13 cellular contexts compared by ENCODE assay signal in genomic region chr3:72086051-72086711, GRCh38.
DNase-seq lines count a peak whose midpoint lies in the region; ATAC-seq and TF ChIP-seq lines count a peak whose summit lies in the region.
"Had no signal": no experiment of that assay in that cellular context is flagged by ENCODE, and none has a peak within 500 bp of the region (broad histone marks: within the 10 kb centered on the region; RNA-seq: fewer than 3 reads in every experiment).

No MANE protein-coding gene starts in this region.

- H3K4me3 ChIP-seq in AG09309 (ENCODE audit: control insufficient read depth, low read depth, low read length) = no peak overlapping the region
- H3K4me3 ChIP-seq in Jurkat, Clone E6-1 (ENCODE audit: low read length) = no peak overlapping the region; the same call in 1 of the 2 replicates
- H3K4me3 ChIP-seq in right cardiac atrium (ENCODE audit: low read length) = no peak overlapping the region
- H3K4me3 ChIP-seq in mucosa of descending colon = no peak overlapping the region
- no peak overlapping the region for H3K4me3 ChIP-seq in aorta (ENCODE audit: low read length in 2 of 2)

- DNase-seq in AG09309 (ENCODE audit: low read depth) = peak; percentile 13
- DNase-seq in Jurkat, Clone E6-1 (ENCODE audit: low read depth, low spot score) = peak; percentile 77
- DNase-seq in T-helper 17 cell = no peak
- no peak for DNase-seq in right cardiac atrium
- no peak for DNase-seq in mucosa of descending colon
- no peak for DNase-seq in putamen (ENCODE audit: low spot score)
- DNase-seq in aorta = no peak
- DNase-seq: activated CD8-positive, alpha-beta memory T cell treated with anti-CD3 and anti-CD28 coated beads, Interleukin-2, amount 50 U/mL, for 4 hours; DMS153; H7; NCI-H2081 treated with DMSO at 0.1 percent for 48 hours had no signal

- H3K4me1 ChIP-seq in right cardiac atrium (ENCODE audit: control insufficient read depth, insufficient read depth, low read length) (no peaks in the 10 kb centered on the region), mucosa of descending colon (ENCODE audit: low read depth) (peaks cover 7% of the 10 kb centered on the region), aorta (ENCODE audit: control insufficient read depth in 1 of 2, insufficient read depth in 2 of 2, low read length in 2 of 2) (no peaks in the 10 kb centered on the region)

- H3K36me3 ChIP-seq in mucosa of descending colon (ENCODE audit: low read depth) = no peaks in the 10 kb centered on the region
- H3K36me3 ChIP-seq in aorta (ENCODE audit: control insufficient read depth in 1 of 2, insufficient read depth in 2 of 2, low read length in 1 of 2) = no peaks in the 10 kb centered on the region

- H3K36me3 Mint-ChIP-seq in T-helper 17 cell (ENCODE audit: low read depth) = no peaks in the 10 kb centered on the region

- TF ChIP-seq CTCF in AG09309 (IDR thresholded peaks at IDR 0.05; ENCODE audit: control insufficient read depth, insufficient read depth, low read depth, low read length, missing control alignments) = no peak
- no peak for TF ChIP-seq CTCF in mucosa of descending colon (IDR thresholded peaks at IDR 0.05)

- intact Hi-C loops in right cardiac atrium (cut with DNase I) (no loop called here), mucosa of descending colon (cut with DNase I, micrococcal nuclease) (no loop called here), aorta (cut with DNase I) (no loop called here)

- no peak for ATAC-seq in T-helper 17 cell
- peak; percentile 56 to 75 for ATAC-seq in right cardiac atrium
- no peak for ATAC-seq in mucosa of descending colon
- no peak for ATAC-seq in aorta (ENCODE audit: low FRiP score)
- no peak for ATAC-seq in GM21367 (IDR thresholded peaks at IDR 0.05; ENCODE audit: unreplicated experiment)
- ATAC-seq: Panc1 had no signal

- 58% methylated on average over 5 of the region's 5 CpGs for WGBS in right cardiac atrium
- WGBS in aorta, 2 donors = 82 to 83% methylated on average over 5 of the region's 5 CpGs

- no peaks in the 10 kb centered on the region for H3K9me3 ChIP-seq in T-helper 17 cell (ENCODE audit: control insufficient read depth, low read length, poor library complexity, severe bottlenecking)
- no peaks in the 10 kb centered on the region for H3K9me3 ChIP-seq in right cardiac atrium (ENCODE audit: control insufficient read depth, low read length)
- H3K9me3 ChIP-seq in mucosa of descending colon = no peaks in the 10 kb centered on the region
- H3K9me3 ChIP-seq in aorta (ENCODE audit: control insufficient read depth, low read length) = no peaks in the 10 kb centered on the region

- H3K4me3 Mint-ChIP-seq in T-helper 17 cell = no peak overlapping the region

- no peaks in the 10 kb centered on the region for H3K27me3 ChIP-seq in right cardiac atrium (ENCODE audit: control insufficient read depth, insufficient read depth)
- no peaks in the 10 kb centered on the region for H3K27me3 ChIP-seq in aorta (ENCODE audit: control insufficient read depth in 1 of 2, insufficient read depth in 2 of 2, low read length in 1 of 2)

- peak overlapping the region; percentile 11 for H3K27ac Mint-ChIP-seq in T-helper 17 cell

- H3K27ac ChIP-seq in right cardiac atrium (ENCODE audit: low read length) (no peak overlapping the region), aorta (ENCODE audit: low read depth in 1 of 2, low read length in 2 of 2) (no peak overlapping the region)

- peaks cover 10% of the 10 kb centered on the region for H3K4me1 Mint-ChIP-seq in T-helper 17 cell

- H3K27me3 Mint-ChIP-seq in T-helper 17 cell = peaks cover 20% of the 10 kb centered on the region

Comparison
In these comparisons a context has a peak if more than half of its experiments do, and no peak if none do; other contexts are left out.
1. DNase-seq: peak in AG09309 (single experiment) and Jurkat, Clone E6-1 (single experiment); none in T-helper 17 cell (0 of 3), right cardiac atrium (0 of 3), mucosa of descending colon (0 of 3), putamen (single experiment) and aorta (0 of 2).
2. ATAC-seq: peak in right cardiac atrium (2 of 2); none in T-helper 17 cell (single experiment), mucosa of descending colon (single experiment), aorta (single experiment) and GM21367 (single experiment).